Comparison of ENCODE assay signal across 6 cellular contexts in the genomic region with DNA sequence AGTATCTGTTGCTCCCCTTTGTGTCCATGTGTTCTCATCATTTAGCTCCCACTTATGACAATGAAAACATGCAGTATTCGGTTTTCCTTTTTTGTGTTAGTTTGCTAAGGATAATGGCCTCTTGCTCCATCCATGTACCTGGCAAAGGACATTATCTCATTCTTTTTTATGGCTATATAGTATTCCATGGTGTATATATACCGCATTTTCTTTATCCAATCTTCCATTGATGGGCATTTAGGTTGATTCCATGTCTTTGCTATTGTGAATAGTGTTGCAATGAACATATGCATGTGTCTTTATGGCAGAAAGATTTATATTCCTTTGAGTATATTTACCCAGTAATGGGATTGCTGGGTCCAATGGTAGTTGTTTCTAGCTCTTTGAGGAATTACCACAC.
A peak's percentile ranks its signal among the peaks of the same experiment; 100 is the strongest.
DNase-seq lines count a peak whose midpoint lies in the region; ATAC-seq, FAIRE-seq and TF ChIP-seq lines count a peak whose summit lies in the region.
"Not testable (repeated sequence)": the region's sequence is repeated elsewhere in the genome, so short reads cannot be mapped to it uniquely, and the experiment has no call there.

No MANE protein-coding gene starts in this region.

- H3K27me3 ChIP-seq in K562 (ENCODE audit: control insufficient read depth in 2 of 2, insufficient read depth in 2 of 2, low read length in 2 of 2): not testable (repeated sequence)

- not testable (repeated sequence) for TF ChIP-seq RAD21 in K562 (CRISPR knock-in tag; conservative IDR thresholded peaks at IDR 0.05 in 1 of 2, IDR thresholded peaks at IDR 0.05 in 1 of 2)

- not testable (repeated sequence) for H3K4me2 ChIP-seq in K562 (ENCODE audit: insufficient read depth, low read length)

- not testable (repeated sequence) for DNase-seq in K562 (ENCODE audit: extremely low read depth in 1 of 4, low spot score in 3 of 4); stimulated activated naive B cell treated with anti-CD40 and anti-IgM and Interleukin-4, amounts not matched to agents 10 μg/mL and 1 μg/mL and 100 μg/mL, for 72 hours

- peaks cover 37% of the 10 kb centered on the region for H3K9me3 Mint-ChIP-seq in stimulated activated memory B cell treated with anti-CD40 and anti-IgM and Interleukin-4, amounts not matched to agents 10 μg/mL and 1 μg/mL and 100 μg/mL, for 72 hours
- peaks cover 34 to 36% of the 10 kb centered on the region in 2 donors for H3K9me3 Mint-ChIP-seq in stimulated activated naive B cell treated with anti-CD40 and anti-IgM and Interleukin-4, amounts not matched to agents 10 μg/mL and 1 μg/mL and 100 μg/mL, for 72 hours
- peaks cover 43% of the 10 kb centered on the region for H3K9me3 Mint-ChIP-seq in stimulated activated naive CD8-positive, alpha-beta T cell treated with anti-CD3 and anti-CD28 coated beads, Interleukin-15, Interleukin-2, amounts not matched to agents 100 ng/mL and 50 ng/mL, for 24 hours

- TF ChIP-seq EP300 in K562 (IDR thresholded peaks at IDR 0.05; ENCODE audit: low read length): not testable (repeated sequence)

- not testable (repeated sequence) for H3K9ac ChIP-seq in K562 (ENCODE audit: insufficient read depth in 1 of 2, low read depth in 2 of 2, low read length in 2 of 2)

- H3K9me1 ChIP-seq in K562 (ENCODE audit: control insufficient read depth, insufficient read depth, low read length): not testable (repeated sequence)

- not testable (repeated sequence) for H4K20me1 ChIP-seq in K562 (replicated peaks; ENCODE audit: control insufficient read depth, insufficient read depth, low read length)

- peaks cover 74% of the 10 kb centered on the region for H3K36me3 Mint-ChIP-seq in stimulated activated memory B cell treated with anti-CD40 and anti-IgM and Interleukin-4, amounts not matched to agents 10 μg/mL and 1 μg/mL and 100 μg/mL, for 72 hours
- peaks cover 61 to 70% of the 10 kb centered on the region in 2 donors for H3K36me3 Mint-ChIP-seq in stimulated activated naive B cell treated with anti-CD40 and anti-IgM and Interleukin-4, amounts not matched to agents 10 μg/mL and 1 μg/mL and 100 μg/mL, for 72 hours
- peaks cover 61% of the 10 kb centered on the region for H3K36me3 Mint-ChIP-seq in stimulated activated naive CD8-positive, alpha-beta T cell treated with anti-CD3 and anti-CD28 coated beads, Interleukin-15, Interleukin-2, amounts not matched to agents 100 ng/mL and 50 ng/mL, for 24 hours (ENCODE audit: low read depth)

- not testable (repeated sequence) for H2AFZ ChIP-seq in K562 (ENCODE audit: low read depth, low read length)

- peaks cover 26% of the 10 kb centered on the region for H3K4me1 Mint-ChIP-seq in stimulated activated memory B cell treated with anti-CD40 and anti-IgM and Interleukin-4, amounts not matched to agents 10 μg/mL and 1 μg/mL and 100 μg/mL, for 72 hours
- H3K4me1 Mint-ChIP-seq in stimulated activated naive B cell treated with anti-CD40 and anti-IgM and Interleukin-4, amounts not matched to agents 10 μg/mL and 1 μg/mL and 100 μg/mL, for 72 hours: peaks cover 24 to 27% of the 10 kb centered on the region in 2 donors
- peaks cover 13% of the 10 kb centered on the region for H3K4me1 Mint-ChIP-seq in stimulated activated naive CD8-positive, alpha-beta T cell treated with anti-CD3 and anti-CD28 coated beads, Interleukin-15, Interleukin-2, amounts not matched to agents 100 ng/mL and 50 ng/mL, for 24 hours (ENCODE audit: low read depth)

- H3K79me2 ChIP-seq in K562 (ENCODE audit: control insufficient read depth, insufficient read depth, low read length): not testable (repeated sequence)

- H3K27ac ChIP-seq in HEK293 (ENCODE audit: extremely low read depth, low read depth, low read length); K562 (ENCODE audit: extremely low read depth, low read depth, low read length): not testable (repeated sequence)

- CTCF ChIA-PET in HEK293 (lab: Yijun Ruan, JAX): interaction anchor here (0.8 kb wide), 1 partner anchor 182 kb away, joined by 3 read pairs; no protein-coding TSS in a partner anchor
- CTCF ChIA-PET in K562 (lab: Yijun Ruan, JAX; ENCODE audit: low intra/inter-chr PET ratio): not testable (repeated sequence)

- in situ Hi-C loops in K562 (cut with MboI): not testable (repeated sequence)

- BruUV-seq in K562 (replicated peaks; lab: Mats Ljungman, UMichigan): not testable (repeated sequence)

- not testable (repeated sequence) for H3K4me1 ChIP-seq in HEK293 (ENCODE audit: control insufficient read depth, insufficient read depth, low read length); K562 (replicated peaks in 1 of 2; ENCODE audit: control insufficient read depth in 2 of 2, insufficient read depth in 2 of 2, low read length in 2 of 2)

- H3K36me3 ChIP-seq in HEK293 (ENCODE audit: control insufficient read depth in 2 of 2, insufficient read depth in 1 of 2, low read length in 2 of 2); K562 (ENCODE audit: control insufficient read depth, insufficient read depth, low read length): not testable (repeated sequence)

- not testable (repeated sequence) for H3K4me3 Mint-ChIP-seq in stimulated activated memory B cell treated with anti-CD40 and anti-IgM and Interleukin-4, amounts not matched to agents 10 μg/mL and 1 μg/mL and 100 μg/mL, for 72 hours; stimulated activated naive B cell treated with anti-CD40 and anti-IgM and Interleukin-4, amounts not matched to agents 10 μg/mL and 1 μg/mL and 100 μg/mL, for 72 hours; stimulated activated naive CD8-positive, alpha-beta T cell treated with anti-CD3 and anti-CD28 coated beads, Interleukin-15, Interleukin-2, amounts not matched to agents 100 ng/mL and 50 ng/mL, for 24 hours

- not testable (repeated sequence) for H3K9me3 ChIP-seq in HEK293 (ENCODE audit: control insufficient read depth, insufficient read depth, low read depth, low read length); K562 (replicated peaks; ENCODE audit: control insufficient read depth, insufficient read depth, low read depth, low read length)

- not testable (repeated sequence) for FAIRE-seq in K562 (lab: Jason Lieb, UNC)

- WGBS in K562 (ENCODE audit: insufficient coverage, low coverage, missing lambda C conversion rate): 82% methylated on average over 2 of the region's 2 CpGs

- H3K4me3 ChIP-seq in HEK293 (ENCODE audit: low read depth, low read length); K562: not testable (repeated sequence)

- ATAC-seq in SK-N-SH treated with all-trans-retinoic acid at 6 μM for 48 hours; K562; stimulated activated memory B cell treated with anti-CD40 and anti-IgM and Interleukin-4, amounts not matched to agents 10 μg/mL and 1 μg/mL and 100 μg/mL, for 72 hours; stimulated activated naive B cell treated with anti-CD40 and anti-IgM and Interleukin-4, amounts not matched to agents 10 μg/mL and 1 μg/mL and 100 μg/mL, for 72 hours (replicated peaks): not testable (repeated sequence)

- not testable (repeated sequence) for TF ChIP-seq POLR2A in K562 (conservative IDR thresholded peaks at IDR 0.05)

- POLR2A ChIA-PET in HEK293 (lab: Yijun Ruan, JAX); K562 (lab: Yijun Ruan, JAX): not testable (repeated sequence)

- intact Hi-C loops in K562 (cut with micrococcal nuclease): not testable (repeated sequence)

- H3K27me3 Mint-ChIP-seq in stimulated activated memory B cell treated with anti-CD40 and anti-IgM and Interleukin-4, amounts not matched to agents 10 μg/mL and 1 μg/mL and 100 μg/mL, for 72 hours; stimulated activated naive B cell treated with anti-CD40 and anti-IgM and Interleukin-4, amounts not matched to agents 10 μg/mL and 1 μg/mL and 100 μg/mL, for 72 hours; stimulated activated naive CD8-positive, alpha-beta T cell treated with anti-CD3 and anti-CD28 coated beads, Interleukin-15, Interleukin-2, amounts not matched to agents 100 ng/mL and 50 ng/mL, for 24 hours: not testable (repeated sequence)

- TF ChIP-seq CTCF in HEK293 (tag by site-specific recombination; IDR thresholded peaks at IDR 0.05); K562 (IDR thresholded peaks at IDR 0.05 in 2 of 3, conservative IDR thresholded peaks at IDR 0.05 in 1 of 3; ENCODE audit: insufficient read depth in 2 of 3, low read depth in 1 of 3, low read length in 3 of 3): not testable (repeated sequence)

- H3K27ac Mint-ChIP-seq in stimulated activated memory B cell treated with anti-CD40 and anti-IgM and Interleukin-4, amounts not matched to agents 10 μg/mL and 1 μg/mL and 100 μg/mL, for 72 hours: peak overlapping the region; percentile 81
- H3K27ac Mint-ChIP-seq in stimulated activated naive B cell treated with anti-CD40 and anti-IgM and Interleukin-4, amounts not matched to agents 10 μg/mL and 1 μg/mL and 100 μg/mL, for 72 hours: peak overlapping the region; percentile 66
- H3K27ac Mint-ChIP-seq in stimulated activated naive CD8-positive, alpha-beta T cell treated with anti-CD3 and anti-CD28 coated beads, Interleukin-15, Interleukin-2, amounts not matched to agents 100 ng/mL and 50 ng/mL, for 24 hours: peak overlapping the region; percentile 22

TF ChIP-seq in HEK293, 187 proteins besides CTCF, POLR2A, EP300 and RAD21 (continues in another document):
- peak; percentile 56 for TF ChIP-seq ZNF146 (tag by site-specific recombination; IDR thresholded peaks at IDR 0.05)

TF ChIP-seq in SK-N-SH treated with all-trans-retinoic acid at 6 μM for 48 hours, 23 proteins besides CTCF, POLR2A, EP300 and RAD21:
- peak; percentile 70 for TF ChIP-seq ZNF8 (CRISPR knock-in tag; IDR thresholded peaks at IDR 0.05)

TF ChIP-seq in K562, 482 proteins besides CTCF, POLR2A, EP300 and RAD21:
- peak; percentile 51 for TF ChIP-seq ZNF146 (CRISPR knock-in tag; IDR thresholded peaks at IDR 0.05; ENCODE audit: unreplicated experiment)

Comparison
In these comparisons a context has a peak if more than half of its experiments do, and no peak if none do; other contexts are left out.
1. H3K27ac Mint-ChIP-seq: peak in every context shown above with its lines; median percentile 81 in stimulated activated memory B cell treated with anti-CD40 and anti-IgM and Interleukin-4, amounts not matched to agents 10 μg/mL and 1 μg/mL and 100 μg/mL, for 72 hours; 66 in stimulated activated naive B cell treated with anti-CD40 and anti-IgM and Interleukin-4, amounts not matched to agents 10 μg/mL and 1 μg/mL and 100 μg/mL, for 72 hours; 22 in stimulated activated naive CD8-positive, alpha-beta T cell treated with anti-CD3 and anti-CD28 coated beads, Interleukin-15, Interleukin-2, amounts not matched to agents 100 ng/mL and 50 ng/mL, for 24 hours.